In genomic region chr21:41419921-41420862, GRCh38 we compare ENCODE assay signal across 8 cellular contexts. TPM values are rescaled to one million over a fixed set of nuclear protein-coding genes. Genes with fewer than 3 reads are reported as not detected.
DNase-seq lines count a peak whose midpoint lies in the region; ATAC-seq and TF ChIP-seq lines count a peak whose summit lies in the region.

No MANE protein-coding gene starts in this region.

- H3K4me1 ChIP-seq in ascending aorta (no peaks in the 10 kb centered on the region), right atrium auricular region (peaks cover 0 to 9% of the 10 kb centered on the region in 2 donors)

- H3K4me3 ChIP-seq in ascending aorta (peak overlapping the region; percentile 79 to 82), right atrium auricular region (peak overlapping the region; percentile 51 to 69)

- peak overlapping the region; percentile 73 for H3K4me3 Mint-ChIP-seq in Calu3 (ENCODE audit: low read depth, unreplicated experiment)

- CTCF ChIA-PET in Calu3 (lab: Charles Lee): interaction anchor here (0.7 kb wide), 1 partner anchor 692 kb away, joined by 4 read pairs; no protein-coding TSS in a partner anchor

- BruUV-seq in Calu3 (replicated peaks; lab: Mats Ljungman, UMichigan): no TSS peak

- H3K27ac ChIP-seq in ascending aorta (peak overlapping the region; percentile 83 to 88), right atrium auricular region (peak overlapping the region; percentile 82 to 90)

- H3K36me3 Mint-ChIP-seq in Calu3 (ENCODE audit: insufficient read depth, unreplicated experiment): peaks cover 10% of the 10 kb centered on the region

- no peaks in the 10 kb centered on the region for H3K27me3 Mint-ChIP-seq in Calu3 (ENCODE audit: unreplicated experiment)

- peak overlapping the region; percentile 34 for H3K27ac Mint-ChIP-seq in Calu3 (ENCODE audit: unreplicated experiment)

- intact Hi-C loops in Calu3 (cut with micrococcal nuclease; ENCODE audit: unreplicated experiment) (no loop called here), ascending aorta (cut with DNase I) (loop anchor here (2.0 to 10.0 kb wide), 6 partner anchors 135 to 1075 kb away; partner anchors contain the start of gene RSPH1), posterior vena cava (cut with DNase I) (loop anchor here in 1 of 2 donors (10.0 kb wide), 1 partner anchor 675 kb away; no protein-coding TSS in a partner anchor)

- TF ChIP-seq CTCF in Calu3 (IDR thresholded peaks at IDR 0.05; ENCODE audit: unreplicated experiment): no peak
- no peak for TF ChIP-seq CTCF in ascending aorta (IDR thresholded peaks at IDR 0.05)
- peak in 1 of 2 donors; percentile 11 for TF ChIP-seq CTCF in right atrium auricular region (IDR thresholded peaks at IDR 0.05)

- no peaks in the 10 kb centered on the region for H3K36me3 ChIP-seq in ascending aorta
- H3K36me3 ChIP-seq in right atrium auricular region: no peaks in the 10 kb centered on the region

- ATAC-seq in GM21529 (IDR thresholded peaks at IDR 0.05; ENCODE audit: unreplicated experiment) (peak; percentile 83), HG03039 (IDR thresholded peaks at IDR 0.05; ENCODE audit: unreplicated experiment) (no peak)

- H3K27me3 ChIP-seq in ascending aorta: no peaks in the 10 kb centered on the region
- no peaks in the 10 kb centered on the region for H3K27me3 ChIP-seq in right atrium auricular region

- peak; percentile 74 for DNase-seq in Calu3
- peak; percentile 84 for DNase-seq in LoVo (ENCODE audit: low spot score)
- peak in 4 of 5 donors; percentile 27 to 56 (median 44) for DNase-seq in T-helper 1 cell
- peak; percentile 53 to 93 for DNase-seq in ascending aorta (ENCODE audit: low spot score in 2 of 2)
- DNase-seq in right atrium auricular region (ENCODE audit: low spot score): peak; percentile 92
- peak; percentile 95 for DNase-seq in posterior vena cava (ENCODE audit: low spot score)

- H3K4me1 Mint-ChIP-seq in Calu3 (ENCODE audit: low read depth, unreplicated experiment): peaks cover 14% of the 10 kb centered on the region

- H3K9me3 Mint-ChIP-seq in Calu3 (ENCODE audit: low read depth, unreplicated experiment): no peaks in the 10 kb centered on the region

- H3K9me3 ChIP-seq in ascending aorta (no peaks in the 10 kb centered on the region), right atrium auricular region (no peaks in the 10 kb centered on the region)

RNA-seq across cellular contexts. Expression of gene MX1, which starts 5.8 kb away (rescaled TPM):
- total RNA-seq in Calu3 (2022) (175 and 504 TPM in 2 replicates), ascending aorta (82.5 TPM), right atrium auricular region (1 to 10 TPM; 6.9 to 8.5 TPM), posterior vena cava (10 to 100 TPM; 14.0 to 52.2 TPM)

RNA-seq across cellular contexts. Expression of gene MX2, which starts 58.4 kb away (rescaled TPM):
- total RNA-seq in Calu3 (2022): 17.6 and 65.2 TPM in 2 replicates
- 9.7 TPM for total RNA-seq in ascending aorta
- 1 to 10 TPM; 5.5 to 5.9 TPM for total RNA-seq in right atrium auricular region
- total RNA-seq in posterior vena cava: 10 to 100 TPM; 17.6 to 20.4 TPM

Comparison
In these comparisons a context has a peak if more than half of its experiments do, and no peak if none do; other contexts are left out.
1. DNase-seq: peak in every context shown above with its lines; median percentile 95 in posterior vena cava; 92 in right atrium auricular region; 84 in LoVo; 74 in Calu3; 73 in ascending aorta; 44 in T-helper 1 cell.